8 cellular contexts compared by ENCODE assay signal in genomic region chrX:9995855-9996339, GRCh38. TPM values are rescaled to one million over a fixed set of nuclear protein-coding genes. Genes with fewer than 3 reads are reported as not detected.
DNase-seq lines count a peak whose midpoint lies in the region; ATAC-seq and TF ChIP-seq lines count a peak whose summit lies in the region.

No MANE protein-coding gene starts in this region.

- no peaks in the 10 kb centered on the region for H3K9me3 Mint-ChIP-seq in activated CD4-positive, alpha-beta memory T cell treated with anti-CD3 and anti-CD28 coated beads, Interleukin-2, amount 10 ng/mL, durations not matched to agents 7 days and 5 days

- H3K4me3 ChIP-seq in GM12864 (ENCODE audit: low read depth, low read length) (no peak overlapping the region), lung (no peak overlapping the region)

- peaks cover 1% of the 10 kb centered on the region for H3K27me3 Mint-ChIP-seq in activated CD4-positive, alpha-beta memory T cell treated with anti-CD3 and anti-CD28 coated beads, Interleukin-2, amount 10 ng/mL, durations not matched to agents 7 days and 5 days

- no peak for DNase-seq in GM12864 (ENCODE audit: low read depth)
- DNase-seq in NCI-H2196 (lab: John Stamatoyannopoulos, UW; ENCODE audit: unreplicated experiment) = peak; percentile 59
- DNase-seq in activated CD4-positive, alpha-beta memory T cell treated with anti-CD3 and anti-CD28 coated beads, Interleukin-2, amount 10 ng/mL, durations not matched to agents 7 days and 5 days = peak; percentile 74
- DNase-seq in dermis blood vessel endothelial cell = peak; percentile 88
- DNase-seq in lung (ENCODE audit: low spot score) = peak; percentile 86
- peak; percentile 54 for DNase-seq in stimulated activated CD8-positive, alpha-beta memory T cell treated with anti-CD3 and anti-CD28 coated beads, Interleukin-15, amount 100 ng/mL, for 1 hour (ENCODE audit: low read depth)

- H3K9me3 ChIP-seq in lung (ENCODE audit: control insufficient read depth in 2 of 2, insufficient read depth in 1 of 2, low read length in 1 of 2) = peaks cover 0 to 3% of the 10 kb centered on the region in 2 donors

- H3K4me3 Mint-ChIP-seq in activated CD4-positive, alpha-beta memory T cell treated with anti-CD3 and anti-CD28 coated beads, Interleukin-2, amount 10 ng/mL, durations not matched to agents 7 days and 5 days = no peak overlapping the region

- peak; percentile 49 for ATAC-seq in HG02678 (IDR thresholded peaks at IDR 0.05; ENCODE audit: unreplicated experiment)
- ATAC-seq in lung (ENCODE audit: insufficient read depth, low FRiP score) = peak; percentile 93
- ATAC-seq in HG02938 (IDR thresholded peaks at IDR 0.05; ENCODE audit: unreplicated experiment) = no peak

- WGBS in lung, 2 donors = 24 to 25% methylated on average over 18 of the region's 18 CpGs

- CTCF ChIA-PET in activated CD4-positive, alpha-beta memory T cell treated with anti-CD3 and anti-CD28 coated beads, Interleukin-2, amount 10 ng/mL, durations not matched to agents 7 days and 5 days (lab: Charles Lee) = interaction anchor here (0.6 to 3.7 kb wide), 6 partner anchors 16 to 124 kb away, joined by 3 to 32 read pairs (median 4); no protein-coding TSS in a partner anchor

- TF ChIP-seq CTCF in GM12864 (IDR thresholded peaks at IDR 0.05; ENCODE audit: low read depth, low read length, missing control alignments) (peak; percentile 82), lung (IDR thresholded peaks at IDR 0.05; ENCODE audit: control extremely low read depth, extremely low read depth) (peak; percentile 99)

- H3K4me1 Mint-ChIP-seq in activated CD4-positive, alpha-beta memory T cell treated with anti-CD3 and anti-CD28 coated beads, Interleukin-2, amount 10 ng/mL, durations not matched to agents 7 days and 5 days = peaks cover 6% of the 10 kb centered on the region

- POLR2A ChIA-PET in activated CD4-positive, alpha-beta memory T cell treated with anti-CD3 and anti-CD28 coated beads, Interleukin-2, amount 10 ng/mL, durations not matched to agents 7 days and 5 days (lab: Charles Lee) = interaction anchor here (1.5 kb wide), 1 partner anchor 24 kb away, joined by 4 read pairs; no protein-coding TSS in a partner anchor

- H3K27ac Mint-ChIP-seq in activated CD4-positive, alpha-beta memory T cell treated with anti-CD3 and anti-CD28 coated beads, Interleukin-2, amount 10 ng/mL, durations not matched to agents 7 days and 5 days = no peak overlapping the region

- H3K36me3 Mint-ChIP-seq in activated CD4-positive, alpha-beta memory T cell treated with anti-CD3 and anti-CD28 coated beads, Interleukin-2, amount 10 ng/mL, durations not matched to agents 7 days and 5 days (ENCODE audit: low read depth) = no peaks in the 10 kb centered on the region

- no peaks in the 10 kb centered on the region for H3K27me3 ChIP-seq in lung (ENCODE audit: control insufficient read depth, insufficient read depth)

- H3K27ac ChIP-seq in lung (ENCODE audit: low read depth in 1 of 2, low read length in 1 of 2) = no peak overlapping the region

- H3K36me3 ChIP-seq in lung (ENCODE audit: control insufficient read depth in 2 of 2, insufficient read depth in 2 of 2, low read length in 2 of 2) = no peaks in the 10 kb centered on the region

- no peaks in the 10 kb centered on the region for H3K4me1 ChIP-seq in lung (ENCODE audit: control insufficient read depth in 2 of 2, insufficient read depth in 2 of 2, low read length in 2 of 2)

RNA-seq across cellular contexts. Expression of gene CLDN34, which starts 28.7 kb away (rescaled TPM):
- not detected for total RNA-seq in activated CD4-positive, alpha-beta memory T cell treated with anti-CD3 and anti-CD28 coated beads, Interleukin-2, amount 10 ng/mL, durations not matched to agents 7 days and 5 days
- total RNA-seq in dermis blood vessel endothelial cell (not detected in 2 replicates), lung (1 to 10 TPM in 1 of 2 donors, under 1 TPM in 1; 0.34 to 1.3 TPM)
- polyA plus RNA-seq in lung = under 1 TPM in 1 of 2 donors, not detected in 1; 0.18 TPM
